In genomic region chr4:40402556-40402955, GRCh38 we compare ENCODE assay signal across 22 cellular contexts.
DNase-seq lines count a peak whose midpoint lies in the region; ATAC-seq and TF ChIP-seq lines count a peak whose summit lies in the region.
"Had no signal": no experiment of that assay in that cellular context is flagged by ENCODE, and none has a peak within 500 bp of the region (broad histone marks: within the 10 kb centered on the region; RNA-seq: fewer than 3 reads in every experiment).

No MANE protein-coding gene starts in this region.

- peak overlapping the region; percentile 72 for H3K4me2 ChIP-seq in PC-9
- H3K4me2 ChIP-seq: A549, KMS-11 had no signal

- H3K27ac Mint-ChIP-seq in type B pancreatic cell: peak overlapping the region; percentile 37
- H3K27ac Mint-ChIP-seq: B cell, CD14-positive monocyte had no signal

- peaks cover 30% of the 10 kb centered on the region for H3K4me1 Mint-ChIP-seq in type B pancreatic cell (ENCODE audit: unreplicated experiment)
- H3K4me1 Mint-ChIP-seq: B cell had no signal

- H3K9me3 Mint-ChIP-seq in type B pancreatic cell: peaks cover 4% of the 10 kb centered on the region

- POLR2A ChIA-PET in PC-9 (lab: Charles Lee; ENCODE audit: unreplicated experiment): no interaction called here

- no peak overlapping the region for H3K4me3 Mint-ChIP-seq in type B pancreatic cell
- H3K4me3 Mint-ChIP-seq: B cell, CD14-positive monocyte had no signal

- peaks cover 4% of the 10 kb centered on the region for H3K36me3 Mint-ChIP-seq in type B pancreatic cell

- H3F3A ChIP-seq in PC-9 (ENCODE audit: insufficient read depth, low read depth): peaks cover 42% of the 10 kb centered on the region

- no TSS peak for BruUV-seq in PC-9 (replicated peaks; lab: Mats Ljungman, UMichigan)

- intact Hi-C loops in PC-9 (cut with micrococcal nuclease; ENCODE audit: unreplicated experiment) (loop anchor here (5.0 kb wide), 1 partner anchor 70 kb away; no protein-coding TSS in a partner anchor), lower lobe of right lung (cut with DNase I) (no loop called here)

- no peak for ATAC-seq in lower lobe of right lung
- ATAC-seq in HG03196 (IDR thresholded peaks at IDR 0.05; ENCODE audit: unreplicated experiment): no peak
- ATAC-seq: A549, HCT116 had no signal

- no peaks in the 10 kb centered on the region for H3K27me3 Mint-ChIP-seq in type B pancreatic cell
- H3K27me3 Mint-ChIP-seq: B cell had no signal

- no peaks in the 10 kb centered on the region for H3K27me3 ChIP-seq in PC-9 (ENCODE audit: insufficient read depth, low read depth)
- H3K27me3 ChIP-seq in lower lobe of right lung (ENCODE audit: low read depth): no peaks in the 10 kb centered on the region

- CTCF ChIA-PET in PC-9 (lab: Charles Lee): no interaction called here

- H3K9me2 ChIP-seq in PC-9 (ENCODE audit: insufficient read depth): no peaks in the 10 kb centered on the region

- no peaks in the 10 kb centered on the region for H3K79me2 ChIP-seq in PC-9 (ENCODE audit: low read depth)

- H3K36me3 ChIP-seq in PC-9 (ENCODE audit: low read depth): no peaks in the 10 kb centered on the region
- H3K36me3 ChIP-seq in lower lobe of right lung: no peaks in the 10 kb centered on the region

- H3K4me3 ChIP-seq in PC-9 (no peak overlapping the region), lower lobe of right lung (no peak overlapping the region)
- H3K4me3 ChIP-seq: A549 had no signal

- TF ChIP-seq CTCF in PC-9 (conservative IDR thresholded peaks at IDR 0.05) (no peak), lower lobe of right lung (IDR thresholded peaks at IDR 0.05) (no peak), type B pancreatic cell (conservative IDR thresholded peaks at IDR 0.05) (no peak)

- H4K20me1 ChIP-seq in PC-9 (ENCODE audit: insufficient read depth): no peaks in the 10 kb centered on the region

- H2AFZ ChIP-seq in PC-9: no peak overlapping the region

- DNase-seq in PC-9 (peak in 1 of 2 experiments; percentile 65), epithelial cell of prostate (ENCODE audit: low read depth, low spot score) (no peak), lower lobe of right lung (no peak), type B pancreatic cell (ENCODE audit: extremely low spot score, unreplicated experiment) (no peak), NCI-H526 treated with DMSO at 0.1 percent for 48 hours (lab: John Stamatoyannopoulos, UW) (no peak), SIG-M5 treated with dmso at 0.1 percent for 504 hours (lab: John Stamatoyannopoulos, UW; ENCODE audit: unreplicated experiment) (no peak)
- DNase-seq: DMS53, GDM1, IMR-90, MV-4-11, NCI-H1105 treated with DMSO at 0.1 percent for 48 hours, NCI-H1694, NCI-H2081, NCI-H2171, NCI-H524 treated with DMSO at 0.1 percent for 48 hours, SHP77 had no signal

- H3K9me3 ChIP-seq in PC-9 (ENCODE audit: insufficient read depth, low read depth) (peaks cover 12% of the 10 kb centered on the region; the same call in 1 of the 2 replicates), lower lobe of right lung (no peaks in the 10 kb centered on the region)

- peaks cover 45% of the 10 kb centered on the region for H3K4me1 ChIP-seq in PC-9 (replicated peaks; ENCODE audit: insufficient read depth)
- peaks cover 17% of the 10 kb centered on the region for H3K4me1 ChIP-seq in lower lobe of right lung

- H3K27ac ChIP-seq in PC-9: peak overlapping the region; percentile 94
- H3K27ac ChIP-seq in epithelial cell of prostate: peak overlapping the region; percentile 2
- H3K27ac ChIP-seq in lower lobe of right lung: peak overlapping the region; percentile 83
- H3K27ac ChIP-seq: A549, KMS-11 had no signal

Comparison
In these comparisons a context has a peak if more than half of its experiments do, and no peak if none do; other contexts are left out.
1. H3K27ac ChIP-seq: peak in every context shown above with its lines; median percentile 94 in PC-9; 83 in lower lobe of right lung; 2 in epithelial cell of prostate.